In genomic region chr1:150213170-150214098, GRCh38 we compare ENCODE assay signal across 8 cellular contexts. TPM values are rescaled to one million over a fixed set of nuclear protein-coding genes. Genes with fewer than 3 reads are reported as not detected.
DNase-seq lines count a peak whose midpoint lies in the region; ATAC-seq, FAIRE-seq and TF ChIP-seq lines count a peak whose summit lies in the region.

No MANE protein-coding gene starts in this region.

- no peak for TF ChIP-seq CTCF in GM12864 (IDR thresholded peaks at IDR 0.05; ENCODE audit: low read depth, low read length, missing control alignments)
- no peak for TF ChIP-seq CTCF in WI38 (IDR thresholded peaks at IDR 0.05; ENCODE audit: low read depth, low read length)
- TF ChIP-seq CTCF in bronchial epithelial cell (IDR thresholded peaks at IDR 0.05; ENCODE audit: insufficient read depth, low read length, severe bottlenecking) = peak; percentile 19
- TF ChIP-seq CTCF in smooth muscle cell (IDR thresholded peaks at IDR 0.05; ENCODE audit: borderline replicate concordance, insufficient read depth, poor library complexity, severe bottlenecking) = peak; percentile 32

- no peak for FAIRE-seq in bronchial epithelial cell (lab: Jason Lieb, UNC)

- H3K27ac ChIP-seq in smooth muscle cell (ENCODE audit: low read depth) = peak overlapping the region; percentile 79

- H2AFZ ChIP-seq in smooth muscle cell (ENCODE audit: low read depth) = peak overlapping the region; percentile 95

- H4K20me1 ChIP-seq in smooth muscle cell (ENCODE audit: low read depth) = no peaks in the 10 kb centered on the region

- peak overlapping the region; percentile 49 for H3K4me3 ChIP-seq in GM12864 (ENCODE audit: low read depth, low read length)
- H3K4me3 ChIP-seq in WI38 (ENCODE audit: low read depth, low read length) = peak overlapping the region; percentile 50
- peak overlapping the region; percentile 38 for H3K4me3 ChIP-seq in bronchial epithelial cell (ENCODE audit: low read depth, low read length)
- peak overlapping the region; percentile 62 for H3K4me3 ChIP-seq in smooth muscle cell

- DNase-seq in GM12864 (ENCODE audit: low read depth) = peak; percentile 90
- DNase-seq in NCI-H2029 treated with DMSO at 0.1 percent for 48 hours (lab: John Stamatoyannopoulos, UW) = peak; percentile 92
- DNase-seq in bronchial epithelial cell (ENCODE audit: low read depth) = peak; percentile 84
- DNase-seq in iPS-NIHi7 (ENCODE audit: extremely low spot score) = peak; percentile 98
- DNase-seq in smooth muscle cell (lab: John Stamatoyannopoulos, UW; ENCODE audit: unreplicated experiment) = peak; percentile 78
- no peak for DNase-seq in NCI-H1694 treated with DMSO at 0.1 percent for 48 hours (lab: John Stamatoyannopoulos, UW)

- WGBS in smooth muscle cell (ENCODE audit: low lambda C conversion rate) = 21% methylated on average over 38 of the region's 38 CpGs

- H3K36me3 ChIP-seq in bronchial epithelial cell (ENCODE audit: control insufficient read depth, insufficient read depth, low read length) = no peaks in the 10 kb centered on the region
- H3K36me3 ChIP-seq in smooth muscle cell (ENCODE audit: low read depth) = no peaks in the 10 kb centered on the region

- H3K27me3 ChIP-seq in bronchial epithelial cell (ENCODE audit: control insufficient read depth, insufficient read depth, low read length) (no peaks in the 10 kb centered on the region), smooth muscle cell (ENCODE audit: low read depth) (no peaks in the 10 kb centered on the region)

- H3K4me2 ChIP-seq in smooth muscle cell = peak overlapping the region; percentile 87

- H3K9ac ChIP-seq in smooth muscle cell (ENCODE audit: low read depth) = peak overlapping the region; percentile 39

- no peaks in the 10 kb centered on the region for H3K79me2 ChIP-seq in smooth muscle cell (ENCODE audit: low read depth)

- peak; percentile 99 for ATAC-seq in HG02798 (IDR thresholded peaks at IDR 0.05; ENCODE audit: poor library complexity, unreplicated experiment)

- no peaks in the 10 kb centered on the region for H3F3A ChIP-seq in smooth muscle cell (ENCODE audit: low read depth)

- no peaks in the 10 kb centered on the region for H3K9me3 ChIP-seq in smooth muscle cell (replicated peaks; ENCODE audit: low read depth)

- H3K4me1 ChIP-seq in smooth muscle cell (ENCODE audit: low read depth) = peaks cover 6% of the 10 kb centered on the region

RNA-seq across cellular contexts. Expression of gene ANP32E, which starts 22.5 kb away (rescaled TPM):
- total RNA-seq in bronchial epithelial cell (7.9 and 10.6 TPM in 2 replicates), smooth muscle cell (36.5 and 42.4 TPM in 2 replicates)
- 25.0 and 34.1 TPM in 2 replicates for polyA plus RNA-seq in smooth muscle cell

RNA-seq across cellular contexts. Expression of gene CA14, which starts 44.1 kb away (rescaled TPM):
- not detected in 2 replicates for total RNA-seq in bronchial epithelial cell
- 0.22 TPM in 1 of 2 replicates, not detected in the other for total RNA-seq in smooth muscle cell
- 0.59 and 0.91 TPM in 2 replicates for polyA plus RNA-seq in smooth muscle cell

RNA-seq across cellular contexts. Expression of gene APH1A, which starts 55.4 kb away (rescaled TPM):
- total RNA-seq in bronchial epithelial cell = 148 and 170 TPM in 2 replicates
- total RNA-seq in smooth muscle cell = 74.8 and 86.8 TPM in 2 replicates
- polyA plus RNA-seq in smooth muscle cell = 43.4 and 44.5 TPM in 2 replicates

RNA-seq across cellular contexts. Expression of gene C1orf54, which starts 59.2 kb away (rescaled TPM):
- 0.53 and 1.3 TPM in 2 replicates for total RNA-seq in bronchial epithelial cell
- 5.1 and 6.4 TPM in 2 replicates for total RNA-seq in smooth muscle cell
- polyA plus RNA-seq in smooth muscle cell = 5.4 and 7.9 TPM in 2 replicates

Comparison
In these comparisons a context has a peak if more than half of its experiments do, and no peak if none do; other contexts are left out.
1. CTCF ChIP-seq: peak in bronchial epithelial cell (single experiment) and smooth muscle cell (single experiment); none in GM12864 (single experiment) and WI38 (single experiment).
2. Peak in every context shown above with its lines, with median percentiles within 50 percentile points of each other: H3K4me3 ChIP-seq.